26 cellular contexts compared by ENCODE assay signal in genomic region chr17:45768000-45768399, GRCh38. TPM values are rescaled to one million over a fixed set of nuclear protein-coding genes. Genes with fewer than 3 reads are reported as not detected.
DNase-seq lines count a peak whose midpoint lies in the region; ATAC-seq and TF ChIP-seq lines count a peak whose summit lies in the region.
"Had no signal": no experiment of that assay in that cellular context is flagged by ENCODE, and none has a peak within 500 bp of the region (broad histone marks: within the 10 kb centered on the region; RNA-seq: fewer than 3 reads in every experiment).

No MANE protein-coding gene starts in this region.

- DNase-seq in HFFc6, result peak; percentile 4
- DNase-seq in WTC11 (ENCODE audit: low spot score), result peak; percentile 51
- DNase-seq in iPS-NIHi7 (ENCODE audit: extremely low spot score), result peak; percentile 83
- DNase-seq in retinal pigment epithelial cell (ENCODE audit: low read depth), result no peak
- DNase-seq in AG08396 (ENCODE audit: low spot score), result no peak
- DNase-seq in SHP77 (lab: John Stamatoyannopoulos, UW), result no peak
- no peak for DNase-seq in SK-N-DZ (ENCODE audit: low spot score)
- DNase-seq: activated CD8-positive, alpha-beta memory T cell treated with anti-CD3 and anti-CD28 coated beads, Interleukin-2, amount 50 U/mL, for 48 hours; activated gamma-delta T cell; AML-193; erythroblast; gastrocnemius medialis; midbrain; MM.1S; NCI-H1436 treated with DMSO at 0.1 percent for 48 hours; NCI-H2171 treated with DMSO at 0.1 percent for 48 hours; NCI-H748 treated with DMSO at 0.1 percent for 48 hours; SHP77 treated with DMSO at 0.1 percent for 48 hours; stimulated activated CD4-positive, alpha-beta T cell treated with anti-CD3 and anti-CD28 coated beads, Interleukin-4, amount 100 ng/mL, for 4 hours; stomach; T-helper 1 cell had no signal

- H3K9me3 Mint-ChIP-seq in HFFc6, result no peaks in the 10 kb centered on the region
- peaks cover 3% of the 10 kb centered on the region; the same call in 1 of the 2 replicates for H3K9me3 Mint-ChIP-seq in WTC11
- H3K9me3 Mint-ChIP-seq: type B pancreatic cell had no signal

- POLR2A ChIA-PET in WTC11 (lab: Charles Lee), result interaction anchor here (0.5 kb wide), 1 partner anchor 87 kb away, joined by 4 read pairs; no protein-coding TSS in a partner anchor

- H3K27me3 Mint-ChIP-seq in HFFc6 (ENCODE audit: insufficient read depth) (peaks cover 33% of the 10 kb centered on the region), WTC11 (ENCODE audit: low read depth) (no peaks in the 10 kb centered on the region)

- H3K4me3 Mint-ChIP-seq in HFFc6 (no peak overlapping the region), WTC11 (no peak overlapping the region)
- H3K4me3 Mint-ChIP-seq: type B pancreatic cell had no signal

- H3K36me3 Mint-ChIP-seq in HFFc6 (ENCODE audit: low read depth) (no peaks in the 10 kb centered on the region), WTC11 (no peaks in the 10 kb centered on the region)
- H3K36me3 Mint-ChIP-seq: type B pancreatic cell had no signal

- ATAC-seq in WTC11, result peak; percentile 80
- ATAC-seq: gastrocnemius medialis, left lobe of liver had no signal

- no peak overlapping the region for H3K4me3 ChIP-seq in retinal pigment epithelial cell (ENCODE audit: low read length)
- H3K4me3 ChIP-seq: gastrocnemius medialis, stomach had no signal

- TF ChIP-seq CTCF in HFFc6 (IDR thresholded peaks at IDR 0.05), result peak; percentile 10; the same call in 1 of the 2 replicates
- no peak for TF ChIP-seq CTCF in WTC11 (IDR thresholded peaks at IDR 0.05)
- TF ChIP-seq CTCF in retinal pigment epithelial cell (conservative IDR thresholded peaks at IDR 0.05; ENCODE audit: low read depth, low read length), result peak; percentile 36

- no peaks in the 10 kb centered on the region for H3K4me1 Mint-ChIP-seq in HFFc6 (ENCODE audit: low read depth)
- H3K4me1 Mint-ChIP-seq in WTC11, result peaks cover 27% of the 10 kb centered on the region

- CTCF ChIA-PET in WTC11 (lab: Charles Lee), result interaction anchor here (1.0 to 3.8 kb wide), 12 partner anchors 10 to 128 kb away, joined by 3 to 39 read pairs (median 5); partner anchors contain the start of gene CRHR1

- H3K27ac Mint-ChIP-seq in HFFc6 (no peak overlapping the region), WTC11 (no peak overlapping the region)
- H3K27ac Mint-ChIP-seq: type B pancreatic cell had no signal

TF ChIP-seq in WTC11, 78 proteins besides CTCF, POLR2A, EP300 and RAD21:
- TF ChIP-seq CREB1 (CRISPR knock-in tag; IDR thresholded peaks at IDR 0.05) (no peak), IRF1 (CRISPR knock-in tag; IDR thresholded peaks at IDR 0.05) (0 out of 2 replicates have a peak, but pooled peaks have one; percentile 21)

RNA-seq across cellular contexts. Expression of gene CRHR1, which starts 16.1 kb away (rescaled TPM):
- not detected for total RNA-seq in HFFc6 (2021; fragmentation: NEBNext Ultra II Directional; extraction: Animal tissue kit (Norgen Biotek cat#: 25700))
- 0.92 to 1.6 TPM (median 1.5 TPM) in 3 replicates for total RNA-seq in WTC11 (2021)
- polyA plus RNA-seq in SK-N-DZ (2014; cell fraction: cytosol; rRNA removed), result not detected in 2 replicates
- polyA plus RNA-seq in SK-N-DZ (2014; cell fraction: nucleus; rRNA removed), result not detected in 2 replicates
- total RNA-seq: bronchial epithelial cell, dermis microvascular lymphatic vessel endothelial cell, gastrocnemius medialis, left lobe of liver, pulmonary artery endothelial cell, stomach had no signal
- polyA plus RNA-seq: stomach had no signal

Comparison
In these comparisons a context has a peak if more than half of its experiments do, and no peak if none do; other contexts are left out.
1. DNase-seq: peak in HFFc6 (single experiment), WTC11 (single experiment) and iPS-NIHi7 (single experiment); none in retinal pigment epithelial cell (single experiment), AG08396 (single experiment), SHP77 (0 of 2) and SK-N-DZ (single experiment).